1 cellular context compared by ENCODE assay signal in genomic region chr22:36872866-36873498, GRCh38.
A peak's percentile ranks its signal among the peaks of the same experiment; 100 is the strongest.
TF ChIP-seq lines count a peak whose summit lies in the region.

No MANE protein-coding gene starts in this region.

TF ChIP-seq in H1, 55 proteins besides CTCF, POLR2A, EP300 and RAD21:
- no peak for TF ChIP-seq RBBP5 (IDR thresholded peaks at IDR 0.05; ENCODE audit: borderline replicate concordance, low read depth, low read length)
- TF ChIP-seq KDM1A (IDR thresholded peaks at IDR 0.05; ENCODE audit: borderline replicate concordance, low read length) = 0 out of 2 replicates have a peak, but pooled peaks have one; percentile 41
